10 cellular contexts compared by ENCODE assay signal in genomic region chr15:60945196-60945595, GRCh38.
A peak's percentile ranks its signal among the peaks of the same experiment; 100 is the strongest.
DNase-seq lines count a peak whose midpoint lies in the region; ATAC-seq and TF ChIP-seq lines count a peak whose summit lies in the region.
"Had no signal": no experiment of that assay in that cellular context is flagged by ENCODE, and none has a peak within 500 bp of the region (broad histone marks: within the 10 kb centered on the region; RNA-seq: fewer than 3 reads in every experiment).

No MANE protein-coding gene starts in this region.

- no peaks in the 10 kb centered on the region for H3K9me3 ChIP-seq in Caco-2
- H3K9me3 ChIP-seq: spleen had no signal

- no peaks in the 10 kb centered on the region for H3K27me3 ChIP-seq in Caco-2 (replicated peaks; ENCODE audit: control insufficient read depth, insufficient read depth, low read length)

- no peak overlapping the region for H3K27ac Mint-ChIP-seq in Caco-2 (ENCODE audit: unreplicated experiment)

- ATAC-seq in SK-N-SH treated with all-trans-retinoic acid at 6 μM for 48 hours (peak; percentile 77), Right ventricle myocardium superior (ENCODE audit: poor library complexity) (peak; percentile 92), sciatic nerve (peak; percentile 58)

- H3K9me3 Mint-ChIP-seq in Caco-2 (ENCODE audit: unreplicated experiment) = no peaks in the 10 kb centered on the region

- no peaks in the 10 kb centered on the region for H3K4me1 ChIP-seq in Caco-2

- no peak overlapping the region for H3K4me3 ChIP-seq in Caco-2 (ENCODE audit: low read depth, low read length)
- H3K4me3 ChIP-seq: spleen had no signal

- H3K27me3 Mint-ChIP-seq in Caco-2 (ENCODE audit: insufficient read depth, unreplicated experiment) = peaks cover 2% of the 10 kb centered on the region

- no peaks in the 10 kb centered on the region for H3K36me3 Mint-ChIP-seq in Caco-2 (ENCODE audit: insufficient read depth, unreplicated experiment)

- TF ChIP-seq CTCF in Caco-2 (IDR thresholded peaks at IDR 0.05; ENCODE audit: insufficient read depth in 1 of 2, low read depth in 1 of 2, low read length in 1 of 2, severe bottlenecking in 1 of 2, unreplicated experiment in 1 of 2) = no peak

- intact Hi-C loops in Right ventricle myocardium superior (cut with DNase I) (no loop called here), sciatic nerve (cut with DNase I) (no loop called here), Caco-2 (cut with micrococcal nuclease; ENCODE audit: unreplicated experiment) (no loop called here)

- DNase-seq in HUDEP-2 (lab: John Stamatoyannopoulos, UW; ENCODE audit: unreplicated experiment in 76 of 76) (peak in 41 of 76 experiments; percentile 1 to 57 (median 19)), Right ventricle myocardium superior (peak; percentile 86), sciatic nerve (ENCODE audit: low spot score) (peak; percentile 63), Caco-2 (no peak), cortex of kidney (lab: John Stamatoyannopoulos, UW) (no peak), NOMO-1 treated with DMSO at 0.1 percent for 48 hours (lab: John Stamatoyannopoulos, UW; ENCODE audit: unreplicated experiment) (no peak)
- no peak for DNase-seq in activated CD4-positive, alpha-beta T cell treated with anti-CD3 and anti-CD28 coated beads, Interleukin-2, amount 50 U/mL, for 1 hour
- DNase-seq: NCI-H146, spleen had no signal

- H3K4me3 Mint-ChIP-seq in Caco-2 (ENCODE audit: unreplicated experiment) = no peak overlapping the region

- no peaks in the 10 kb centered on the region for H3K36me3 ChIP-seq in Caco-2 (ENCODE audit: control insufficient read depth, insufficient read depth, low read length)
- H3K36me3 ChIP-seq: spleen had no signal

- POLR2A ChIA-PET in Caco-2 (lab: Charles Lee) = no interaction called here

- H3K4me1 Mint-ChIP-seq in Caco-2 (ENCODE audit: low read depth, unreplicated experiment) = no peaks in the 10 kb centered on the region

- CTCF ChIA-PET in Caco-2 (lab: Charles Lee) = no interaction called here

- no TSS peak for BruUV-seq in Caco-2 (replicated peaks; lab: Mats Ljungman, UMichigan)

TF ChIP-seq in SK-N-SH treated with all-trans-retinoic acid at 6 μM for 48 hours, 23 proteins besides CTCF, POLR2A, EP300 and RAD21:
- peak; percentile 40; the same call in 1 of the 2 replicates for TF ChIP-seq TCF4 (CRISPR knock-in tag; IDR thresholded peaks at IDR 0.05; ENCODE audit: borderline replicate concordance)
- no peak for TF ChIP-seq ZNF8 (CRISPR knock-in tag; IDR thresholded peaks at IDR 0.05)
- TF ChIP-seq TSHZ2 (CRISPR knock-in tag; IDR thresholded peaks at IDR 0.05) = 0 out of 2 replicates have a peak, but pooled peaks have one; percentile 39
TF ChIP-seq in SK-N-SH treated with all-trans-retinoic acid at 6 μM for 48 hours: peak in this region for 2.

Comparison
In these comparisons a context has a peak if more than half of its experiments do, and no peak if none do; other contexts are left out.
1. DNase-seq: peak in HUDEP-2 (41 of 76), Right ventricle myocardium superior (single experiment) and sciatic nerve (single experiment); none in Caco-2 (0 of 2), cortex of kidney (single experiment), activated CD4-positive, alpha-beta T cell treated with anti-CD3 and anti-CD28 coated beads, Interleukin-2, amount 50 U/mL, for 1 hour (single experiment) and NOMO-1 treated with DMSO at 0.1 percent for 48 hours (single experiment).
2. Peak in every context shown above with its lines, with median percentiles within 50 percentile points of each other: ATAC-seq.